13 cellular contexts compared by ENCODE assay signal in genomic region chr4:115781528-115782146, GRCh38.
DNase-seq lines count a peak whose midpoint lies in the region; ATAC-seq, FAIRE-seq and TF ChIP-seq lines count a peak whose summit lies in the region.
"Had no signal": no experiment of that assay in that cellular context is flagged by ENCODE, and none has a peak within 500 bp of the region (broad histone marks: within the 10 kb centered on the region; RNA-seq: fewer than 3 reads in every experiment).

No MANE protein-coding gene starts in this region.

- H3K4me2 ChIP-seq in Karpas-422 (ENCODE audit: low read depth, low read length, poor library complexity, severe bottlenecking) (peak overlapping the region; percentile 85), H1 (ENCODE audit: insufficient read depth in 1 of 2, low read depth in 2 of 2, low read length in 2 of 2) (no peak overlapping the region)

- CTCF ChIA-PET in H1 (lab: Charles Lee; ENCODE audit: partially characterized antibody) = interaction anchor here (1.3 kb wide), 1 partner anchor 7 kb away, joined by 5 read pairs; no protein-coding TSS in a partner anchor

- no peak for TF ChIP-seq EP300 in H1 (IDR thresholded peaks at IDR 0.05; ENCODE audit: borderline replicate concordance in 1 of 2, low read depth in 2 of 2, low read length in 2 of 2)

- peak overlapping the region; percentile 99 for H3K27ac ChIP-seq in Karpas-422 (ENCODE audit: low read length)
- no peak overlapping the region for H3K27ac ChIP-seq in H1 (ENCODE audit: low read depth, low read length)
- H3K27ac ChIP-seq in right lobe of liver = no peak overlapping the region
- H3K27ac ChIP-seq: colonic mucosa, gastroesophageal sphincter, right atrium auricular region had no signal

- no peak overlapping the region for H3K4ac ChIP-seq in H1 (replicated peaks; ENCODE audit: insufficient read length, low read depth, low read length)

- WGBS in H1 (ENCODE audit: extremely low coverage in 1 of 2, insufficient coverage in 1 of 2, insufficient read length in 1 of 2, insufficient replicate concordance in 2 of 2, low coverage in 1 of 2, low lambda C conversion rate in 2 of 2, missing lambda C conversion rate in 1 of 2), 2 experiments = 88% methylated on average over 10 of the region's 10 CpGs; no CpG with 5 or more reads in 1 of the 2 experiments
- 45% methylated on average over 10 of the region's 10 CpGs for WGBS in right lobe of liver (ENCODE audit: insufficient coverage, low coverage, low lambda C conversion rate, missing lambda C conversion rate)

- H3K56ac ChIP-seq in H1 (replicated peaks; ENCODE audit: insufficient read length, low read depth, low read length) = no peak overlapping the region

- H2BK15ac ChIP-seq in H1 (ENCODE audit: low read length) = no peak overlapping the region

- ATAC-seq in GM18498 (IDR thresholded peaks at IDR 0.05; ENCODE audit: unreplicated experiment) (peak; percentile 63), HG02588 (IDR thresholded peaks at IDR 0.05; ENCODE audit: unreplicated experiment) (peak; percentile 53), right lobe of liver (no peak)
- ATAC-seq: gastroesophageal sphincter had no signal

- DNase-seq in Karpas-422 = peak; percentile 97
- no peak for DNase-seq in H1 (ENCODE audit: low read depth in 1 of 2, low spot score in 2 of 2)
- no peak for DNase-seq in right lobe of liver
- no peak for DNase-seq in GM10266 (ENCODE audit: extremely low spot score)
- no peak for DNase-seq in NCI-H2107 (lab: John Stamatoyannopoulos, UW)
- DNase-seq in NCI-H526 treated with DMSO at 0.1 percent for 48 hours (lab: John Stamatoyannopoulos, UW) = no peak
- DNase-seq: colonic mucosa, NCI-H1105 treated with DMSO at 0.1 percent for 48 hours had no signal

- no peak overlapping the region for H2BK12ac ChIP-seq in H1 (ENCODE audit: low read depth, low read length)

- FAIRE-seq in H1 (lab: Jason Lieb, UNC) = no peak

- H3K36me3 ChIP-seq in Karpas-422 (ENCODE audit: insufficient read depth, low read length) (no peaks in the 10 kb centered on the region), H1 (ENCODE audit: control insufficient read depth in 2 of 4, insufficient read depth in 4 of 4, low read length in 3 of 4) (no peaks in the 10 kb centered on the region), right lobe of liver (no peaks in the 10 kb centered on the region)
- H3K36me3 ChIP-seq: colonic mucosa, gastroesophageal sphincter, right atrium auricular region had no signal

- no peaks in the 10 kb centered on the region for H3K23me2 ChIP-seq in H1 (ENCODE audit: low read depth, low read length)

- H3K79me2 ChIP-seq in Karpas-422 (ENCODE audit: low read length) (no peaks in the 10 kb centered on the region), H1 (ENCODE audit: control insufficient read depth in 1 of 2, insufficient read depth in 2 of 2, low read length in 2 of 2) (no peaks in the 10 kb centered on the region)

- peak overlapping the region; percentile 19 for H2AFZ ChIP-seq in Karpas-422 (ENCODE audit: low read length)
- peak overlapping the region; percentile 56; the same call in 1 of the 2 replicates for H2AFZ ChIP-seq in H1 (ENCODE audit: low read length)

- H2BK120ac ChIP-seq in H1 (replicated peaks; ENCODE audit: low read depth, low read length) = no peak overlapping the region

- H3K9me3 ChIP-seq in Karpas-422 (ENCODE audit: low read length) (no peaks in the 10 kb centered on the region), H1 (ENCODE audit: insufficient read depth in 2 of 2, low read depth in 1 of 2, low read length in 1 of 2) (no peaks in the 10 kb centered on the region), right lobe of liver (no peaks in the 10 kb centered on the region)
- H3K9me3 ChIP-seq: colonic mucosa, gastroesophageal sphincter, right atrium auricular region had no signal

- H4K20me1 ChIP-seq in Karpas-422 (ENCODE audit: insufficient read depth, low read depth, low read length) (no peaks in the 10 kb centered on the region), H1 (replicated peaks in 1 of 2; ENCODE audit: control insufficient read depth in 1 of 2, insufficient read depth in 2 of 2, low read length in 2 of 2) (no peaks in the 10 kb centered on the region)

- no peak overlapping the region for H2BK20ac ChIP-seq in H1 (ENCODE audit: low read length)

- no peak overlapping the region for H2BK5ac ChIP-seq in H1 (ENCODE audit: low read depth, low read length)

- H3K9me2 ChIP-seq in Karpas-422 (replicated peaks; ENCODE audit: insufficient read depth, low read length) = no peaks in the 10 kb centered on the region

- peak overlapping the region; percentile 59 for H3K9ac ChIP-seq in Karpas-422 (ENCODE audit: low read length)
- H3K9ac ChIP-seq in H1 (replicated peaks in 1 of 4; ENCODE audit: extremely low read depth in 1 of 4, low read depth in 3 of 4, low read length in 3 of 4) = no peak overlapping the region

- no peak overlapping the region for H4K91ac ChIP-seq in H1 (replicated peaks; ENCODE audit: insufficient read length, low read length)

- no peak overlapping the region for H3K18ac ChIP-seq in H1 (ENCODE audit: extremely low read depth, low read length)

- no peak overlapping the region for H2AK5ac ChIP-seq in H1 (ENCODE audit: low read depth, low read length)

- H3K4me1 ChIP-seq in Karpas-422 (ENCODE audit: low read length) = peaks cover 68% of the 10 kb centered on the region
- H3K4me1 ChIP-seq in H1 (replicated peaks in 1 of 4; ENCODE audit: control insufficient read depth in 3 of 4, insufficient read depth in 4 of 4, low read length in 3 of 4) = no peaks in the 10 kb centered on the region
- no peaks in the 10 kb centered on the region for H3K4me1 ChIP-seq in right lobe of liver
- H3K4me1 ChIP-seq: colonic mucosa, gastroesophageal sphincter, right atrium auricular region had no signal

- intact Hi-C loops in right lobe of liver (cut with DNase I) = no loop called here

- H3K79me1 ChIP-seq in H1 (ENCODE audit: low read depth, low read length) = no peaks in the 10 kb centered on the region

- H3K27me3 ChIP-seq in Karpas-422 (ENCODE audit: low read length) = no peaks in the 10 kb centered on the region
- H3K27me3 ChIP-seq in H1 (replicated peaks in 1 of 4; ENCODE audit: control insufficient read depth in 3 of 4, extremely low read depth in 1 of 4, insufficient read depth in 3 of 4, low read length in 3 of 4) = no peaks in the 10 kb centered on the region
- H3K27me3 ChIP-seq in right lobe of liver = no peaks in the 10 kb centered on the region
- H3K27me3 ChIP-seq: colonic mucosa, gastroesophageal sphincter, right atrium auricular region had no signal

- H3K4me3 ChIP-seq in Karpas-422 (ENCODE audit: low read length) = peak overlapping the region; percentile 58
- H3K4me3 ChIP-seq in H1 (ENCODE audit: extremely low read depth in 1 of 4, insufficient read depth in 2 of 4, low read depth in 3 of 4, low read length in 4 of 4) = no peak overlapping the region
- H3K4me3 ChIP-seq in right lobe of liver = no peak overlapping the region
- H3K4me3 ChIP-seq: colonic mucosa, gastroesophageal sphincter, lung, right atrium auricular region had no signal

- POLR2A ChIA-PET in H1 (lab: Charles Lee; ENCODE audit: partially characterized antibody) = no interaction called here

- TF ChIP-seq CTCF in H1 (IDR thresholded peaks at IDR 0.05; ENCODE audit: control extremely low read depth in 1 of 3, insufficient read depth in 1 of 3, low read depth in 1 of 3, low read length in 3 of 3) (no peak), right lobe of liver (IDR thresholded peaks at IDR 0.05) (no peak), GM10266 (IDR thresholded peaks at IDR 0.05; ENCODE audit: control insufficient read depth, insufficient read depth, low read depth, missing control alignments) (no peak)

- H3K14ac ChIP-seq in H1 (ENCODE audit: insufficient read length) = no peak overlapping the region

- TF ChIP-seq POLR2A in H1 (IDR thresholded peaks at IDR 0.05; ENCODE audit: control extremely low read depth in 1 of 2, low read depth in 2 of 2, low read length in 2 of 2) (no peak), right lobe of liver (IDR thresholded peaks at IDR 0.05) (no peak)

- no peak overlapping the region for H4K5ac ChIP-seq in H1 (ENCODE audit: insufficient read length, low read depth, low read length)

- no peak overlapping the region for H3K23ac ChIP-seq in H1 (ENCODE audit: insufficient read length)

- TF ChIP-seq RAD21 in H1 (IDR thresholded peaks at IDR 0.05 in 1 of 2, conservative IDR thresholded peaks at IDR 0.05 in 1 of 2; ENCODE audit: low read depth in 2 of 2, low read length in 2 of 2) = no peak

- H4K8ac ChIP-seq in H1 (ENCODE audit: extremely low read depth, insufficient read depth, low read length) = no peak overlapping the region; the same call in 1 of the 2 replicates

Comparison
In these comparisons a context has a peak if more than half of its experiments do, and no peak if none do; other contexts are left out.
1. ATAC-seq: peak in GM18498 (single experiment) and HG02588 (single experiment); none in right lobe of liver (0 of 4).